In the genomic region with DNA sequence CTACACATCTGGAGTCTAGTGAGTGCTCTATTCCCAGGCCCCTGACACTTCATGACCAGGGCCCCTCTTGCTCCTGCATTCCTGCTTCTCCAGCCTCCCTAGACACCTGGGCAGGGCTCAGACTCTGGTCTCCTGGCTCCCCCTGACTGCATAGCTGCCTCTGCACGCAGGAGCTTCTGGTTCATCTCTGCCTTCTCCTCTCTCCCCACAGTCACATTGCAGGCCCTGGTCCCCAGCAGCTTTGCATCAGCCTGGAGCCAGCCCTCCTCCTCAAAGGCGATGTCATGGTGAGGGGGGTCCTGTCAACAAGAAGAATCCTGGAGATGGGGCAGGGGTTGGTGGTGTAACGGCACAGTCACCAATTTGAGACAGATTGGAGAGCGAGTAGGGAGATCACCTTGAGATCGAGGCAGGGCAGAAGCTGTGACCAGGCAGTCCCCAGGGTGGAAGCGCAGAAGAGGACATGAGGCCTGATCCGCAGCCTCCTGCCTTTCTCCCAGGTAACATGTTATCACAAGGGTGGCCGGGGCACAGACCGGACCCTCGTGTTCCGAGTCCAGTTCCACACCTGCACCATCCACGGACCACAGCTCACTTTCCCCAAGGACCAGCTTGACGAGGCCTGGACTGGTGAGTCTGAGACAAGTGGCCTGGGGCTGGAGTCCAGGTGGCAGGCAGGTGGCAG, we compare ENCODE assay signal across 18 cellular contexts. TPM values are rescaled to one million over a fixed set of nuclear protein-coding genes. Genes with fewer than 3 reads are reported as not detected.
A peak's percentile ranks its signal among the peaks of the same experiment; 100 is the strongest.
DNase-seq lines count a peak whose midpoint lies in the region; ATAC-seq and TF ChIP-seq lines count a peak whose summit lies in the region.
"Had no signal": no experiment of that assay in that cellular context is flagged by ENCODE, and none has a peak within 500 bp of the region (broad histone marks: within the 10 kb centered on the region; RNA-seq: fewer than 3 reads in every experiment).

No MANE protein-coding gene starts in this region.

- peaks cover 9% of the 10 kb centered on the region for H3K4me1 ChIP-seq in right cardiac atrium (ENCODE audit: control insufficient read depth, insufficient read depth, low read length)

- peak overlapping the region in 1 of 2 donors; percentile 74 for H3K27ac Mint-ChIP-seq in T-cell
- H3K27ac Mint-ChIP-seq: mesothelial cell of epicardium; stimulated activated naive CD8-positive, alpha-beta T cell treated with anti-CD3 and anti-CD28 coated beads, Interleukin-15, Interleukin-2, amounts not matched to agents 100 ng/mL and 50 ng/mL, for 24 hours had no signal

- peak overlapping the region; percentile 97 for H3K27ac ChIP-seq in RWPE1
- H3K27ac ChIP-seq in right cardiac atrium (ENCODE audit: low read length) = no peak overlapping the region
- H3K27ac ChIP-seq: cardiac muscle cell, right lobe of liver had no signal

- H3K4me1 Mint-ChIP-seq in T-cell = peaks cover 10 to 15% (median 10%) of the 10 kb centered on the region in 3 donors

- POLR2A ChIA-PET in RWPE1 (lab: Yijun Ruan, JAX; ENCODE audit: low non-redundant PET) = no interaction called here
- POLR2A ChIA-PET in T-cell (lab: Charles Lee) = no interaction called here

- peaks cover 2% of the 10 kb centered on the region; the same call in 1 of the 2 replicates for H3K27me3 ChIP-seq in H7 (ENCODE audit: control insufficient read depth, insufficient read depth, low read length)
- no peaks in the 10 kb centered on the region for H3K27me3 ChIP-seq in right cardiac atrium (ENCODE audit: control insufficient read depth, insufficient read depth)
- H3K27me3 ChIP-seq: cardiac muscle cell, right lobe of liver, uterus had no signal

- no peaks in the 10 kb centered on the region for H3K9me3 Mint-ChIP-seq in T-cell
- H3K9me3 Mint-ChIP-seq: mesothelial cell of epicardium; stimulated activated naive CD8-positive, alpha-beta T cell treated with anti-CD3 and anti-CD28 coated beads, Interleukin-15, Interleukin-2, amounts not matched to agents 100 ng/mL and 50 ng/mL, for 24 hours had no signal

- no peaks in the 10 kb centered on the region for H3K9me3 ChIP-seq in right cardiac atrium (ENCODE audit: control insufficient read depth, low read length)
- H3K9me3 ChIP-seq: right lobe of liver, uterus had no signal

- intact Hi-C loops in right cardiac atrium (cut with DNase I) (no loop called here), sciatic nerve (cut with DNase I) (no loop called here)

- ATAC-seq in right cardiac atrium (no peak), sciatic nerve (no peak), T-cell (replicated peaks in 1 of 4) (no peak)
- ATAC-seq: right lobe of liver had no signal

- H3K36me3 ChIP-seq in H7 (replicated peaks; ENCODE audit: control insufficient read depth, insufficient read depth, low read length) = no peaks in the 10 kb centered on the region
- H3K36me3 ChIP-seq: cardiac muscle cell, uterus had no signal

- no peaks in the 10 kb centered on the region for H3K36me3 Mint-ChIP-seq in T-cell
- H3K36me3 Mint-ChIP-seq: mesothelial cell of epicardium had no signal

- WGBS in right cardiac atrium = 85% methylated on average over 13 of the region's 13 CpGs

- no peak overlapping the region for H3K4me3 ChIP-seq in H7 (ENCODE audit: insufficient read depth, low read depth, low read length)
- no peak overlapping the region for H3K4me3 ChIP-seq in right cardiac atrium (ENCODE audit: low read length)
- H3K4me3 ChIP-seq: cardiac muscle cell, right lobe of liver, uterus had no signal

- peak; percentile 24 for DNase-seq in H7
- DNase-seq in RWPE1 (ENCODE audit: low spot score) = no peak
- DNase-seq in right cardiac atrium = peak; percentile 20 to 60 (median 50)
- peak; percentile 60 for DNase-seq in sciatic nerve (ENCODE audit: low spot score)
- no peak for DNase-seq in NCI-H187 treated with DMSO at 0.1 percent for 48 hours (lab: John Stamatoyannopoulos, UW)
- no peak for DNase-seq in T-cell
- no peak for DNase-seq in NCI-H345 treated with DMSO at 0.1 percent for 48 hours (lab: John Stamatoyannopoulos, UW; ENCODE audit: unreplicated experiment)
- DNase-seq: activated CD4-positive, alpha-beta T cell treated with anti-CD3 and anti-CD28 coated beads, Interleukin-2, amount 50 U/mL, for 48 hours; activated T-cell treated with anti-CD3 and anti-CD28 coated beads, Interleukin-2, amount 50 U/mL, for 48 hours; EL; NCI-H1105 treated with DMSO at 0.1 percent for 48 hours; NK-92 treated with Interleukin-12 subunit alpha and Interleukin-12 subunit beta, amount 100 ng/mL, for 24 hours; uterus had no signal

- H3K4me3 Mint-ChIP-seq in T-cell = no peak overlapping the region
- H3K4me3 Mint-ChIP-seq: mesothelial cell of epicardium; stimulated activated naive CD8-positive, alpha-beta T cell treated with anti-CD3 and anti-CD28 coated beads, Interleukin-15, Interleukin-2, amounts not matched to agents 100 ng/mL and 50 ng/mL, for 24 hours had no signal

- CTCF ChIA-PET in RWPE1 (lab: Yijun Ruan, JAX) (interaction anchor here (0.6 to 1.1 kb wide), 3 partner anchors 8 to 208 kb away, joined by 3 to 4 read pairs (median 3); no protein-coding TSS in a partner anchor), T-cell (lab: Charles Lee) (no interaction called here)

- H3K27me3 Mint-ChIP-seq in T-cell = peaks cover 0 to 2% of the 10 kb centered on the region in 2 donors
- H3K27me3 Mint-ChIP-seq: stimulated activated naive CD8-positive, alpha-beta T cell treated with anti-CD3 and anti-CD28 coated beads, Interleukin-15, Interleukin-2, amounts not matched to agents 100 ng/mL and 50 ng/mL, for 24 hours had no signal

- TF ChIP-seq CTCF in RWPE1 (conservative IDR thresholded peaks at IDR 0.05; ENCODE audit: low read depth) = no peak

RNA-seq across cellular contexts. Expression of a gene that starts 8.1 kb away (rescaled TPM):
- 7.6 and 8.7 TPM in 2 replicates for total RNA-seq in H7 (2014; rRNA removed; shearing (Covaris generic))
- total RNA-seq in right cardiac atrium = 100 to 1,000 TPM; 104 to 145 (median 116) TPM
- 155 TPM for polyA plus RNA-seq in right cardiac atrium
- 265 TPM for total RNA-seq in sciatic nerve
- total RNA-seq in T-cell = 1 to 10 TPM; 2.5 to 5.1 (median 3.0) TPM

RNA-seq across cellular contexts. Expression of a gene that starts 21.2 kb away (rescaled TPM):
- total RNA-seq in H7 (2014; rRNA removed; shearing (Covaris generic)) = 8.3 and 8.7 TPM in 2 replicates
- total RNA-seq in right cardiac atrium (10 to 100 TPM; 40.8 to 59.6 (median 47.1) TPM), sciatic nerve (61.0 TPM), T-cell (10 to 100 TPM; 29.3 to 65.0 (median 58.2) TPM)
- polyA plus RNA-seq in right cardiac atrium = 29.4 TPM

RNA-seq across cellular contexts. Expression of a gene that starts 39.5 kb away (rescaled TPM):
- total RNA-seq in H7 (2014; rRNA removed; shearing (Covaris generic)) = 10.8 and 17.5 TPM in 2 replicates
- total RNA-seq in right cardiac atrium (100 to 1,000 TPM in 3 of 4 donors, 10 to 100 TPM in 1; 49.7 to 178 (median 146) TPM), sciatic nerve (1,832 TPM), T-cell (1 to 10 TPM in 1 of 5 donors, under 1 TPM in 2, not detected in 2; 0.67 to 1.4 (median 0.79) TPM)
- 130 TPM for polyA plus RNA-seq in right cardiac atrium

RNA-seq across cellular contexts. Expression of a gene that starts 45.3 kb away (rescaled TPM):
- not detected in 2 replicates for total RNA-seq in H7 (2014; rRNA removed; shearing (Covaris generic))
- total RNA-seq in right cardiac atrium = under 1 TPM in 2 of 4 donors, not detected in 2; 0.17 to 0.18 TPM
- polyA plus RNA-seq in right cardiac atrium = 0.07 TPM
- 1.2 TPM for total RNA-seq in sciatic nerve
- 1 to 10 TPM in 2 of 5 donors, under 1 TPM in 3; 0.82 to 1.6 (median 0.89) TPM for total RNA-seq in T-cell
- total RNA-seq: RPMI7951 had no signal

RNA-seq across cellular contexts. Expression of a gene that starts 51.7 kb away (rescaled TPM):
- total RNA-seq in H7 (2014; rRNA removed; shearing (Covaris generic)) = 581 and 770 TPM in 2 replicates
- total RNA-seq in right cardiac atrium (100 to 1,000 TPM; 391 to 552 (median 433) TPM), sciatic nerve (522 TPM), T-cell (100 to 1,000 TPM; 710 to 755 (median 729) TPM)
- 65.5 TPM for polyA plus RNA-seq in right cardiac atrium

Comparison
In these comparisons a context has a peak if more than half of its experiments do, and no peak if none do; other contexts are left out.
1. DNase-seq: peak in H7 (single experiment), right cardiac atrium (3 of 3) and sciatic nerve (single experiment); none in RWPE1 (single experiment), NCI-H187 treated with DMSO at 0.1 percent for 48 hours (single experiment), T-cell (0 of 34) and NCI-H345 treated with DMSO at 0.1 percent for 48 hours (single experiment).
2. RNA of a gene that starts 8.1 kb away (total RNA-seq): 265 TPM in sciatic nerve (single experiment) and 104 to 145 TPM in right cardiac atrium; 7.6 to 8.7 TPM in H7 and 2.5 to 5.1 TPM in T-cell; every median in the first group is over 10 times any median in the second.
3. RNA of a gene that starts 39.5 kb away (total RNA-seq): 1,832 TPM in sciatic nerve (single experiment); 49.7 to 178 TPM in right cardiac atrium, 10.8 to 17.5 TPM in H7 and 0.67 to 1.4 TPM in T-cell; every median in the first group is over 10 times any median in the second.